Comparison of ENCODE assay signal across 8 cellular contexts in the genomic region with DNA sequence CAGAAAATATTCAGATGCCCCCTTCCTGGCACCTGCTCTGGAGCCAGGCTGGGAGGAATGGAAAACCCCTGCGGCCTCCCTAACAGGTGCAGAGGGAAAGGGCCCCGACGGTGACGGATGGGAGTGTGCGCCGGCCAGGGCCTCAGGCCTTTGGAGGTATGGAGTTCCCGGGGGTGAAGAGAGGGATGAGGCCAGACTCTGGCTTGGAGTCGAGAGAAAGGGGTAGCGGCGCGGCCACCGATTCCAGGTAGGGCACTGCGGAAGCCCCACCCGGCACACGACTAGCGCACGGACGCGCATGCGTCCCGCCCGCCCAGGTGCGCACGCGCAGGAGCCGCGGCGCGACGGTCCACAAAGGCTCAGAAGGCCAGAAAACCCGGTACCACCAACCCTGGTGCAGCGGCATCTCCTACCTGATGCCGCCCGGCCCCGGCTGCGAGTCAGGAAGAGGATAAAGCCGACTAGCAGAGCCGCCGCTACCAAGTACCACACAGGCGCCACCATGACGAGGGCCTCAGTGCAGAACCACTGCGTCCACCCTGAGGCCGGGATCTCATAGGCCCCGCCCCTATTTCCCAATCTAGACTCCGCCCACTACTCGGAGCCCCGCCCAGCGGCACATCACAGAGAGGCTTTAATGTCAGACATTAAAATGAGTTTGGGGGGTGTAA. TPM values are rescaled to one million over a fixed set of nuclear protein-coding genes. Genes with fewer than 3 reads are reported as not detected.
DNase-seq lines count a peak whose midpoint lies in the region; ATAC-seq, FAIRE-seq and TF ChIP-seq lines count a peak whose summit lies in the region.

A gene (minus strand): TSS at position 559 of the 671 bp plus-strand sequence. CDS start 55 bp downstream, at position 504.

- H3K27me3 ChIP-seq in right atrium auricular region (no peaks in the 10 kb centered on the region), uterus (no peaks in the 10 kb centered on the region)

- H3K36me3 ChIP-seq in right atrium auricular region (peaks cover 14% of the 10 kb centered on the region), uterus (no peaks in the 10 kb centered on the region)

- TF ChIP-seq CTCF in right atrium auricular region (IDR thresholded peaks at IDR 0.05) (no peak), uterus (IDR thresholded peaks at IDR 0.05) (no peak)

- H3K4me1 ChIP-seq in right atrium auricular region (peaks cover 0 to 23% of the 10 kb centered on the region in 2 donors), uterus (peaks cover 0 to 6% of the 10 kb centered on the region in 2 donors)

- intact Hi-C loops in uterus (cut with DNase I; ENCODE audit: low total_unique reads), result no loop called here

- H3K27ac ChIP-seq in angular gyrus (ENCODE audit: low read depth, low read length), result peak within 1 kb of the TSS; percentile 95
- peak within 1 kb of the TSS; percentile 87 to 89 for H3K27ac ChIP-seq in right atrium auricular region
- H3K27ac ChIP-seq in uterus, result peak within 1 kb of the TSS; percentile 85 to 88

- peak; percentile 95 for FAIRE-seq in GM12892 (lab: Jason Lieb, UNC)

- peak; percentile 88 for ATAC-seq in HG02798 (IDR thresholded peaks at IDR 0.05; ENCODE audit: poor library complexity, unreplicated experiment)

- TF ChIP-seq POLR2A in GM12892 (IDR thresholded peaks at IDR 0.05; ENCODE audit: low read depth, low read length), result peak; percentile 77; the same call in 1 of the 2 replicates
- peak; percentile 48 to 79 for TF ChIP-seq POLR2A in uterus (IDR thresholded peaks at IDR 0.05)

- H3K4me3 ChIP-seq in right atrium auricular region (peak within 1 kb of the TSS; percentile 69 to 91), uterus (peak within 1 kb of the TSS; percentile 78 to 88)

- peak; percentile 91 for DNase-seq in GM12892 (ENCODE audit: insufficient read length)
- DNase-seq in NCI-H1436 treated with DMSO at 0.1 percent for 48 hours (lab: John Stamatoyannopoulos, UW), result peak; percentile 33
- DNase-seq in T-helper 2 cell, result peak; percentile 76 to 88 (median 85)
- DNase-seq in right atrium auricular region (ENCODE audit: low spot score), result peak; percentile 90
- DNase-seq in putamen (ENCODE audit: low spot score), result peak; percentile 87
- DNase-seq in uterus, result peak; percentile 91 to 93

- H3K9me3 ChIP-seq in right atrium auricular region, result no peaks in the 10 kb centered on the region
- H3K9me3 ChIP-seq in uterus, result no peaks in the 10 kb centered on the region

RNA-seq across cellular contexts. Expression of the gene that starts here (rescaled TPM):
- polyA plus RNA-seq in GM12892 (2012; ENCODE audit: missing spikeins), result 19.3 TPM
- total RNA-seq in right atrium auricular region (10 to 100 TPM; 43.8 to 48.0 TPM), uterus (10 to 100 TPM; 37.7 to 74.9 (median 40.1) TPM)

Comparison
In these comparisons a context has a peak if more than half of its experiments do, and no peak if none do; other contexts are left out.
1. Peak in every context shown above with its lines: DNase-seq, ATAC-seq, H3K4me3 ChIP-seq and H3K27ac ChIP-seq.
2. DNase-seq: peak in every context shown above with its lines; median percentile 92 in uterus; 91 in GM12892; 90 in right atrium auricular region; 87 in putamen; 85 in T-helper 2 cell; 33 in NCI-H1436 treated with DMSO at 0.1 percent for 48 hours.